In the genomic region with DNA sequence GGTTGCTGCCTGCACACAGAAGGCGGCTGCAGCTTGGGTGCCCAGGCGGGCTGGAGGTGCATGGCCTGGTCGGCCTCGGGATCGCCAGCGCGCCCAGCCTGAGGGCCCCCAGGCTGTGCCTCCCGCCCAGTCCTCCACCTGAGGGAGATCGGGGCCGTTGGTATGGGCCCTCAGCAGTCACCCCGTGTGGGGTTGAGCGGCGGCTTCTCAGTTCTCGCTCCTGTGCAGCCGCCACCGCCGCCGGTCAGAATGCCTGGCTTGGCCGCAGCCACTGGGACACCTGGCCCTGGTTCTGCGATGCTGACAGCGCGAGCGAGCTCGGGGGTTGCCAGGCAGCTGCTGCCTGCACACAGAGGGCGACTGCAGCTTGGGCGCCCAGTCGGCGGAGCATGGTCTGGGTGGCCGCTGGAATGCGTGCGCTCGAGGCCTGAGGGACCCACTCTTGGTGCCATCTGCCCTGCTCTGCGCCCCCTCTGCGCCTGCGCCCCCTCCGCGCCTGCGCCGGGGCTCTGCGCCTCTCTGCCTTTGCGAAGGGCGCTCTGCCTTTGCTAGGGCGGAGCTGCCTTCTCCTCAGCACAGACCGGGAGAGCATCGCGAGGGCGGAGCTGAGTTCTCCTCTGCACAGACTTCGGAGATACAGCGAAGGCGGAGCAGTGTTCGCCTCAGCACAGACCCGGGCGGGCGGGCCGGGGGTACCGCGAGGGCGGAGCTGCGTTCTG, we compare ENCODE assay signal across 1 cellular context.
TF ChIP-seq lines count a peak whose summit lies in the region.
"Not testable (repeated sequence)": the region's sequence is repeated elsewhere in the genome, so short reads cannot be mapped to it uniquely, and the experiment has no call there.

No MANE protein-coding gene starts in this region.

TF ChIP-seq in HepG2, 621 proteins besides CTCF, POLR2A, EP300 and RAD21 (continued from another document):
- TF ChIP-seq MYPOP (CRISPR knock-in tag; IDR thresholded peaks at IDR 0.05) (peak; percentile 99), GABPB1 (CRISPR knock-in tag; IDR thresholded peaks at IDR 0.05) (peak; percentile 49; the same call in 1 of the 2 replicates), ZBTB8A (CRISPR knock-in tag; IDR thresholded peaks at IDR 0.05; ENCODE audit: borderline replicate concordance, low read depth) (peak; percentile 80; the same call in 1 of the 2 replicates), THAP11 (CRISPR knock-in tag; IDR thresholded peaks at IDR 0.05) (0 out of 2 replicates have a peak, but pooled peaks have one; percentile 28), EED (CRISPR knock-in tag; IDR thresholded peaks at IDR 0.05) (0 out of 2 replicates have a peak, but pooled peaks have one; percentile 53), RBFOX2 (IDR thresholded peaks at IDR 0.05; ENCODE audit: low read depth, low read length) (peak; percentile 53), ZNF225 (CRISPR knock-in tag; IDR thresholded peaks at IDR 0.05) (0 out of 2 replicates have a peak, but pooled peaks have one; percentile 32), TAF1 (CRISPR knock-in tag; IDR thresholded peaks at IDR 0.05) (peak; percentile 46), TEAD3 (CRISPR knock-in tag; optimal IDR thresholded peaks at IDR 0.05; ENCODE audit: borderline replicate concordance) (peak; percentile 24), ZNF879 (CRISPR knock-in tag; IDR thresholded peaks at IDR 0.05) (0 out of 2 replicates have a peak, but pooled peaks have one; percentile 32), PHF8 (CRISPR knock-in tag; IDR thresholded peaks at IDR 0.05) (peak; percentile 55), TFDP2 (CRISPR knock-in tag; IDR thresholded peaks at IDR 0.05) (peak; percentile 52; the same call in 1 of the 2 replicates), ZFX (CRISPR knock-in tag; IDR thresholded peaks at IDR 0.05; ENCODE audit: low read depth) (peak; percentile 37), ZNF329 (CRISPR knock-in tag; IDR thresholded peaks at IDR 0.05; ENCODE audit: low read depth) (0 out of 2 replicates have a peak, but pooled peaks have one; percentile 43), MXD3 (CRISPR knock-in tag; IDR thresholded peaks at IDR 0.05) (0 out of 2 replicates have a peak, but pooled peaks have one; percentile 37), HES4 (CRISPR knock-in tag; IDR thresholded peaks at IDR 0.05; ENCODE audit: borderline replicate concordance) (peak; percentile 22; the same call in 1 of the 2 replicates), MAZ (CRISPR knock-in tag; IDR thresholded peaks at IDR 0.05; ENCODE audit: low read depth) (peak; percentile 22; the same call in 1 of the 2 replicates), IRF2 (CRISPR knock-in tag; IDR thresholded peaks at IDR 0.05) (0 out of 2 replicates have a peak, but pooled peaks have one; percentile 38), ZNF280B (CRISPR knock-in tag; IDR thresholded peaks at IDR 0.05; ENCODE audit: borderline replicate concordance) (peak; percentile 68; the same call in 1 of the 2 replicates), ZNF331 (CRISPR knock-in tag; IDR thresholded peaks at IDR 0.05) (0 out of 2 replicates have a peak, but pooled peaks have one; percentile 11), TFDP1 (CRISPR knock-in tag; IDR thresholded peaks at IDR 0.05; ENCODE audit: borderline replicate concordance) (peak; percentile 42; the same call in 1 of the 2 replicates), SALL1 (CRISPR knock-in tag; IDR thresholded peaks at IDR 0.05) (0 out of 2 replicates have a peak, but pooled peaks have one; percentile 14)
- TF ChIP-seq, protein P1, sequence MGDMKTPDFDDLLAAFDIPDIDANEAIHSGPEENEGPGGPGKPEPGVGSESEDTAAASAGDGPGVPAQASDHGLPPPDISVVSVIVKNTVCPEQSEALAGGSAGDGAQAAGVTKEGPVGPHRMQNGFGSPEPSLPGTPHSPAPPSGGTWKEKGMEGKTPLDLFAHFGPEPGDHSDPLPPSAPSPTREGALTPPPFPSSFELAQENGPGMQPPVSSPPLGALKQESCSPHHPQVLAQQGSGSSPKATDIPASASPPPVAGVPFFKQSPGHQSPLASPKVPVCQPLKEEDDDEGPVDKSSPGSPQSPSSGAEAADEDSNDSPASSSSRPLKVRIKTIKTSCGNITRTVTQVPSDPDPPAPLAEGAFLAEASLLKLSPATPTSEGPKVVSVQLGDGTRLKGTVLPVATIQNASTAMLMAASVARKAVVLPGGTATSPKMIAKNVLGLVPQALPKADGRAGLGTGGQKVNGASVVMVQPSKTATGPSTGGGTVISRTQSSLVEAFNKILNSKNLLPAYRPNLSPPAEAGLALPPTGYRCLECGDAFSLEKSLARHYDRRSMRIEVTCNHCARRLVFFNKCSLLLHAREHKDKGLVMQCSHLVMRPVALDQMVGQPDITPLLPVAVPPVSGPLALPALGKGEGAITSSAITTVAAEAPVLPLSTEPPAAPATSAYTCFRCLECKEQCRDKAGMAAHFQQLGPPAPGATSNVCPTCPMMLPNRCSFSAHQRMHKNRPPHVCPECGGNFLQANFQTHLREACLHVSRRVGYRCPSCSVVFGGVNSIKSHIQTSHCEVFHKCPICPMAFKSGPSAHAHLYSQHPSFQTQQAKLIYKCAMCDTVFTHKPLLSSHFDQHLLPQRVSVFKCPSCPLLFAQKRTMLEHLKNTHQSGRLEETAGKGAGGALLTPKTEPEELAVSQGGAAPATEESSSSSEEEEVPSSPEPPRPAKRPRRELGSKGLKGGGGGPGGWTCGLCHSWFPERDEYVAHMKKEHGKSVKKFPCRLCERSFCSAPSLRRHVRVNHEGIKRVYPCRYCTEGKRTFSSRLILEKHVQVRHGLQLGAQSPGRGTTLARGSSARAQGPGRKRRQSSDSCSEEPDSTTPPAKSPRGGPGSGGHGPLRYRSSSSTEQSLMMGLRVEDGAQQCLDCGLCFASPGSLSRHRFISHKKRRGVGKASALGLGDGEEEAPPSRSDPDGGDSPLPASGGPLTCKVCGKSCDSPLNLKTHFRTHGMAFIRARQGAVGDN (CRISPR knock-in tag; IDR thresholded peaks at IDR 0.05) = peak; percentile 80
- TF ChIP-seq MAZ (IDR thresholded peaks at IDR 0.05; ENCODE audit: borderline replicate concordance, low read depth, low read length) = not testable (repeated sequence)
